Comparison of ENCODE assay signal across 1 cellular context in the genomic region with DNA sequence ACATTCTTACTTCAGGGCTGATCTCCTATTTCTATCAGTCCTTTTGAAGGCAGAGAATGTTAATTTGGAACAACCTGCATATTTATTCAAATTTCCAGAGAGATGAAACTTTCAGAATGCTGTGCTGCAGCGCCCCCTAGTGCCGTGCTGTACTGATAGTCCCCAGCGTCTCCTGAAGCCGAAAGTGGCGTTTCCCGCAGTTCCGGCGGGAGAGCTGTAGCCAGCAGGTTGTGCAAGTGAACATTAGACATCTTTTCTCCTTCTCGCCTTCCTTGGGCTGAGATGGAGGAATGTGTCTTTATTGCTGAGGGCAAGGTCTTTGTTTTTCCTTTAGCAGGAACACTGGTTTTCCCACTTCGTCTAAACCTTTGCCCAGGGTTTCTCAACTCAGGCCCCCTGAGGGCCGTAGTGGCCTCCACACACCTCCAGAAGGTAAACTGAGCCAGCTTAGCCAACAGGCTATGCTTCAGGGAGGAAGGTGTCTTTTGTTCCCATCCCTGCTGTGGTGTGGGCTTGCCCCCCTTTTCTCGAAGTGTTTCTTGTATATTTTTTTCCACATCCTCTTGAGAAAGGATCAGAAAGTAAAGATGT.
A peak's percentile ranks its signal among the peaks of the same experiment; 100 is the strongest.
TF ChIP-seq lines count a peak whose summit lies in the region.

No MANE protein-coding gene starts in this region.

TF ChIP-seq in HepG2, 621 proteins besides CTCF, POLR2A, EP300 and RAD21 (continued from another document):
- TF ChIP-seq, protein P1, sequence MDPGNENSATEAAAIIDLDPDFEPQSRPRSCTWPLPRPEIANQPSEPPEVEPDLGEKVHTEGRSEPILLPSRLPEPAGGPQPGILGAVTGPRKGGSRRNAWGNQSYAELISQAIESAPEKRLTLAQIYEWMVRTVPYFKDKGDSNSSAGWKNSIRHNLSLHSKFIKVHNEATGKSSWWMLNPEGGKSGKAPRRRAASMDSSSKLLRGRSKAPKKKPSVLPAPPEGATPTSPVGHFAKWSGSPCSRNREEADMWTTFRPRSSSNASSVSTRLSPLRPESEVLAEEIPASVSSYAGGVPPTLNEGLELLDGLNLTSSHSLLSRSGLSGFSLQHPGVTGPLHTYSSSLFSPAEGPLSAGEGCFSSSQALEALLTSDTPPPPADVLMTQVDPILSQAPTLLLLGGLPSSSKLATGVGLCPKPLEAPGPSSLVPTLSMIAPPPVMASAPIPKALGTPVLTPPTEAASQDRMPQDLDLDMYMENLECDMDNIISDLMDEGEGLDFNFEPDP (CRISPR knock-in tag; conservative IDR thresholded peaks at IDR 0.05) = 0 out of 2 replicates have a peak, but pooled peaks have one; percentile 84
- peak; percentile 54 for TF ChIP-seq ZSCAN20 (CRISPR knock-in tag; IDR thresholded peaks at IDR 0.05; ENCODE audit: borderline replicate concordance)
TF ChIP-seq in HepG2: peak in this region for 106.
